In the genomic region with DNA sequence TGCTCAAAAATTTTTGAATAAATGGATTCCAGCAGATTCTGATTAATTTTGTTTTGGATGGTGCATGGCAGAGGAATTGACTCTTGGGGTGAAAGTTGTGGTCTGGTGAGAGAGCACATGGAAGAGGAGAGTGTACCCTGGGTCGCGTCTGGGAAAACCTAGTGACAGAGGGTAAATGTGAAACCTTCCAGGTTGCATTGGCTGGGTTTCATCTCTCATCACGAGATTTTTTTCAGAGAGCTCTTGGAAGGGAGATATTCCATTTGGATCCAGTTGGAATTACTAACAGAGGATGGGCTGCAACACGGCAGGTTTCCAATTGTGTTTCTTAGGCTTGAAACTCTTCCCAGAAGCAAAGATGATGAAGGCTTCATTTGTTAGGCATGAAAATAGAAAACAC, we compare ENCODE assay signal across 24 cellular contexts.
DNase-seq lines count a peak whose midpoint lies in the region; ATAC-seq and TF ChIP-seq lines count a peak whose summit lies in the region.
"Had no signal": no experiment of that assay in that cellular context is flagged by ENCODE, and none has a peak within 500 bp of the region (broad histone marks: within the 10 kb centered on the region; RNA-seq: fewer than 3 reads in every experiment).

No MANE protein-coding gene starts in this region.

- ATAC-seq in right cardiac atrium (peak; percentile 22 to 29), GM19395 (IDR thresholded peaks at IDR 0.05; ENCODE audit: unreplicated experiment) (no peak), HG03159 (IDR thresholded peaks at IDR 0.05; ENCODE audit: unreplicated experiment) (no peak)
- ATAC-seq in naive thymus-derived CD4-positive, alpha-beta T cell = no peak
- ATAC-seq: psoas muscle; stimulated activated naive CD8-positive, alpha-beta T cell treated with anti-CD3 and anti-CD28 coated beads, Interleukin-15, amount 100 ng/mL, for 72 hours had no signal

- peaks cover 10 to 88% (median 84%) of the 10 kb centered on the region in 7 donors for H3K4me1 Mint-ChIP-seq in naive thymus-derived CD4-positive, alpha-beta T cell
- peaks cover 42% of the 10 kb centered on the region for H3K4me1 Mint-ChIP-seq in HFFc6 (ENCODE audit: low read depth)

- H3K27ac Mint-ChIP-seq in naive thymus-derived CD4-positive, alpha-beta T cell = peak overlapping the region in 7 of 9 donors; percentile 6 to 89 (median 64)
- no peak overlapping the region for H3K27ac Mint-ChIP-seq in HFFc6
- H3K27ac Mint-ChIP-seq: activated naive CD4-positive, alpha-beta T cell treated with anti-CD3 and anti-CD28 coated beads, Interleukin-2, amount 10 ng/mL, durations not matched to agents 7 days and 5 days; activated T-helper 1 cell treated with anti-CD3 and anti-CD28 coated beads, Interleukin-12 subunit alpha, Interleukin-12 subunit beta, Interleukin-2, Interleukin-4 antibody, amounts not matched to agents 30 ng/mL and 10 ng/mL and 1 ng/mL, durations not matched to agents 14 hours and 24 hours and 36 hours; stimulated activated naive CD8-positive, alpha-beta T cell treated with anti-CD3 and anti-CD28 coated beads, Interleukin-15, amount 100 ng/mL, for 72 hours had no signal

- no peaks in the 10 kb centered on the region for H3K27me3 ChIP-seq in right cardiac atrium (ENCODE audit: control insufficient read depth, insufficient read depth)
- no peaks in the 10 kb centered on the region for H3K27me3 ChIP-seq in right atrium auricular region
- no peaks in the 10 kb centered on the region for H3K27me3 ChIP-seq in breast epithelium
- H3K27me3 ChIP-seq in naive thymus-derived CD4-positive, alpha-beta T cell (ENCODE audit: control insufficient read depth in 2 of 2, insufficient read depth in 2 of 2, low read length in 2 of 2) = no peaks in the 10 kb centered on the region
- H3K27me3 ChIP-seq: BE2C, neutrophil, transverse colon had no signal

- H3K4me1 ChIP-seq in right cardiac atrium (ENCODE audit: control insufficient read depth, insufficient read depth, low read length) (no peaks in the 10 kb centered on the region), right atrium auricular region (peaks cover 0 to 13% of the 10 kb centered on the region in 2 donors), breast epithelium (peaks cover 8 to 9% of the 10 kb centered on the region in 2 donors)
- peaks cover 0 to 3% of the 10 kb centered on the region in 2 donors for H3K4me1 ChIP-seq in naive thymus-derived CD4-positive, alpha-beta T cell (ENCODE audit: control insufficient read depth in 2 of 2, insufficient read depth in 2 of 2, low read length in 2 of 2)
- H3K4me1 ChIP-seq: BE2C had no signal

- no peak for TF ChIP-seq POLR2A in breast epithelium (IDR thresholded peaks at IDR 0.05)

- peak overlapping the region in 3 of 10 donors; percentile 2 to 11 (median 11) for H3K4me3 Mint-ChIP-seq in naive thymus-derived CD4-positive, alpha-beta T cell
- no peak overlapping the region for H3K4me3 Mint-ChIP-seq in HFFc6
- H3K4me3 Mint-ChIP-seq: activated naive CD4-positive, alpha-beta T cell treated with anti-CD3 and anti-CD28 coated beads, Interleukin-2, amount 10 ng/mL, durations not matched to agents 7 days and 5 days; activated T-helper 1 cell treated with anti-CD3 and anti-CD28 coated beads, Interleukin-12 subunit alpha, Interleukin-12 subunit beta, Interleukin-2, Interleukin-4 antibody, amounts not matched to agents 30 ng/mL and 10 ng/mL and 1 ng/mL, durations not matched to agents 14 hours and 24 hours and 36 hours; stimulated activated naive CD8-positive, alpha-beta T cell treated with anti-CD3 and anti-CD28 coated beads, Interleukin-15, amount 100 ng/mL, for 72 hours had no signal

- intact Hi-C loops in right cardiac atrium (cut with DNase I) = no loop called here
- intact Hi-C loops in breast epithelium (cut with DNase I; ENCODE audit: low total_unique reads) = no loop called here
- intact Hi-C loops in naive thymus-derived CD4-positive, alpha-beta T cell (cut with micrococcal nuclease) = no loop called here

- 62% methylated on average over 4 of the region's 4 CpGs for WGBS in right cardiac atrium

- H3K9me3 ChIP-seq in right cardiac atrium (ENCODE audit: control insufficient read depth, low read length) = no peaks in the 10 kb centered on the region
- no peaks in the 10 kb centered on the region for H3K9me3 ChIP-seq in right atrium auricular region
- no peaks in the 10 kb centered on the region for H3K9me3 ChIP-seq in breast epithelium
- no peaks in the 10 kb centered on the region for H3K9me3 ChIP-seq in naive thymus-derived CD4-positive, alpha-beta T cell (ENCODE audit: control insufficient read depth in 2 of 3, low read length in 3 of 3)
- H3K9me3 ChIP-seq: BE2C, neutrophil, psoas muscle, transverse colon had no signal

- TF ChIP-seq CTCF in right atrium auricular region (IDR thresholded peaks at IDR 0.05) = no peak
- TF ChIP-seq CTCF in breast epithelium (IDR thresholded peaks at IDR 0.05) = no peak
- TF ChIP-seq CTCF in HFFc6 (IDR thresholded peaks at IDR 0.05) = no peak

- POLR2A ChIA-PET in naive thymus-derived CD4-positive, alpha-beta T cell (lab: Charles Lee) = interaction anchor here (0.6 to 1.7 kb wide), 3 partner anchors 14 to 22 kb away, joined by 3 to 4 read pairs (median 3); no protein-coding TSS in a partner anchor

- H3K36me3 ChIP-seq in right atrium auricular region (no peaks in the 10 kb centered on the region), breast epithelium (no peaks in the 10 kb centered on the region)
- H3K36me3 ChIP-seq in naive thymus-derived CD4-positive, alpha-beta T cell (ENCODE audit: control insufficient read depth in 2 of 3, insufficient read depth in 3 of 3, low read length in 3 of 3) = peaks cover 0 to 4% (median 0%) of the 10 kb centered on the region in 3 experiments
- H3K36me3 ChIP-seq: BE2C, neutrophil, transverse colon had no signal

- H3K27me3 Mint-ChIP-seq in naive thymus-derived CD4-positive, alpha-beta T cell = no peaks in the 10 kb centered on the region
- H3K27me3 Mint-ChIP-seq in HFFc6 (ENCODE audit: insufficient read depth) = no peaks in the 10 kb centered on the region; the same call in 1 of the 2 replicates
- H3K27me3 Mint-ChIP-seq: activated naive CD4-positive, alpha-beta T cell treated with anti-CD3 and anti-CD28 coated beads, Interleukin-2, amount 10 ng/mL, durations not matched to agents 7 days and 5 days; stimulated activated naive CD8-positive, alpha-beta T cell treated with anti-CD3 and anti-CD28 coated beads, Interleukin-15, amount 100 ng/mL, for 72 hours had no signal

- CTCF ChIA-PET in naive thymus-derived CD4-positive, alpha-beta T cell (lab: Charles Lee) = interaction anchor here (0.9 kb wide), 1 partner anchor 306 kb away, joined by 3 read pairs; no protein-coding TSS in a partner anchor

- DNase-seq in right cardiac atrium (peak in 1 of 3 donors; percentile 32), right atrium auricular region (ENCODE audit: low spot score) (no peak), breast epithelium (ENCODE audit: low spot score in 2 of 2) (no peak), HFFc6 (no peak), SIG-M5 treated with dmso at 0.1 percent for 504 hours (lab: John Stamatoyannopoulos, UW; ENCODE audit: unreplicated experiment) (no peak)
- no peak for DNase-seq in naive thymus-derived CD4-positive, alpha-beta T cell
- DNase-seq: ACHN; activated CD4-positive, alpha-beta T cell treated with anti-CD3 and anti-CD28 coated beads, Interleukin-2, amount 50 U/mL, for 4 hours; activated naive CD4-positive, alpha-beta T cell treated with anti-CD3 and anti-CD28 coated beads, Interleukin-2, amount 10 ng/mL, durations not matched to agents 7 days and 5 days; BE2C; central memory CD4-positive, alpha-beta T cell; islet precursor cell; NCI-H1092; NCI-H187; NCI-H2227 treated with DMSO at 0.1 percent for 48 hours; NCI-H748 treated with DMSO at 0.1 percent for 48 hours; psoas muscle; stimulated activated naive CD8-positive, alpha-beta T cell treated with anti-CD3 and anti-CD28 coated beads, Interleukin-15, amount 100 ng/mL, for 72 hours; transverse colon had no signal

- no peaks in the 10 kb centered on the region for H3K9me3 Mint-ChIP-seq in naive thymus-derived CD4-positive, alpha-beta T cell
- no peaks in the 10 kb centered on the region for H3K9me3 Mint-ChIP-seq in HFFc6
- H3K9me3 Mint-ChIP-seq: activated naive CD4-positive, alpha-beta T cell treated with anti-CD3 and anti-CD28 coated beads, Interleukin-2, amount 10 ng/mL, durations not matched to agents 7 days and 5 days; activated T-helper 1 cell treated with anti-CD3 and anti-CD28 coated beads, Interleukin-12 subunit alpha, Interleukin-12 subunit beta, Interleukin-2, Interleukin-4 antibody, amounts not matched to agents 30 ng/mL and 10 ng/mL and 1 ng/mL, durations not matched to agents 14 hours and 24 hours and 36 hours; stimulated activated naive CD8-positive, alpha-beta T cell treated with anti-CD3 and anti-CD28 coated beads, Interleukin-15, amount 100 ng/mL, for 72 hours had no signal

- no peak overlapping the region for H3K4me3 ChIP-seq in right cardiac atrium (ENCODE audit: low read length)
- H3K4me3 ChIP-seq in right atrium auricular region = no peak overlapping the region
- no peak overlapping the region for H3K4me3 ChIP-seq in breast epithelium
- H3K4me3 ChIP-seq in naive thymus-derived CD4-positive, alpha-beta T cell (ENCODE audit: low read length) = no peak overlapping the region
- H3K4me3 ChIP-seq: psoas muscle, skin epidermis, transverse colon had no signal

- H3K27ac ChIP-seq in right cardiac atrium (ENCODE audit: low read length) = no peak overlapping the region
- no peak overlapping the region for H3K27ac ChIP-seq in right atrium auricular region
- peak overlapping the region; percentile 54 to 57 for H3K27ac ChIP-seq in breast epithelium
- no peak overlapping the region for H3K27ac ChIP-seq in naive thymus-derived CD4-positive, alpha-beta T cell (ENCODE audit: low read depth, low read length)
- H3K27ac ChIP-seq: neutrophil, psoas muscle, transverse colon had no signal

- peaks cover 9 to 36% (median 21%) of the 10 kb centered on the region in 5 donors for H3K36me3 Mint-ChIP-seq in naive thymus-derived CD4-positive, alpha-beta T cell
- peaks cover 23% of the 10 kb centered on the region for H3K36me3 Mint-ChIP-seq in HFFc6 (ENCODE audit: low read depth)

Comparison
In these comparisons a context has a peak if more than half of its experiments do, and no peak if none do; other contexts are left out.
1. ATAC-seq: peak in right cardiac atrium (2 of 2); none in naive thymus-derived CD4-positive, alpha-beta T cell (single experiment), GM19395 (single experiment) and HG03159 (single experiment).
2. H3K27ac ChIP-seq: peak in breast epithelium (2 of 2); none in right cardiac atrium (single experiment), right atrium auricular region (0 of 2) and naive thymus-derived CD4-positive, alpha-beta T cell (single experiment).